In genomic region chr21:42836767-42837301, GRCh38 we compare ENCODE assay signal across 13 cellular contexts. TPM values are rescaled to one million over a fixed set of nuclear protein-coding genes. Genes with fewer than 3 reads are reported as not detected.
DNase-seq lines count a peak whose midpoint lies in the region; TF ChIP-seq lines count a peak whose summit lies in the region.
"Had no signal": no experiment of that assay in that cellular context is flagged by ENCODE, and none has a peak within 500 bp of the region (broad histone marks: within the 10 kb centered on the region; RNA-seq: fewer than 3 reads in every experiment).

No MANE protein-coding gene starts in this region.

- no peak overlapping the region for H3K4me3 Mint-ChIP-seq in progenitor cell of endocrine pancreas (ENCODE audit: low read depth)
- H3K4me3 Mint-ChIP-seq: naive B cell had no signal

- peaks cover 3% of the 10 kb centered on the region for H3K36me3 Mint-ChIP-seq in progenitor cell of endocrine pancreas (ENCODE audit: insufficient read depth)

- peak; percentile 58 for DNase-seq in activated CD8-positive, alpha-beta memory T cell treated with anti-CD3 and anti-CD28 coated beads for 24 hours
- DNase-seq in activated CD8-positive, alpha-beta memory T cell treated with anti-CD3 and anti-CD28 coated beads, Interleukin-2, amount 50 U/mL, for 4 hours = no peak
- peak; percentile 33 for DNase-seq in NAMALWA (ENCODE audit: low spot score)
- peak; percentile 19 for DNase-seq in ecto neural progenitor cell (ENCODE audit: low spot score)
- DNase-seq in progenitor cell of endocrine pancreas (ENCODE audit: low spot score, unreplicated experiment) = peak; percentile 6
- DNase-seq in NCI-H226 = no peak
- DNase-seq in HPDE6-E6E7 (ENCODE audit: extremely low spot score) = no peak
- no peak for DNase-seq in amygdala (lab: John Stamatoyannopoulos, UW)
- DNase-seq: central memory CD4-positive, alpha-beta T cell; naive B cell; NCI-H2029; NCI-H526 treated with DMSO at 0.1 percent for 48 hours; SW 1271 had no signal

- H3K27ac Mint-ChIP-seq in progenitor cell of endocrine pancreas = no peak overlapping the region

- no peaks in the 10 kb centered on the region for H3K9me3 Mint-ChIP-seq in progenitor cell of endocrine pancreas (ENCODE audit: low read depth)

- TF ChIP-seq CTCF in progenitor cell of endocrine pancreas (IDR thresholded peaks at IDR 0.05; ENCODE audit: unreplicated experiment) = no peak

- H3K27me3 Mint-ChIP-seq in progenitor cell of endocrine pancreas = peaks cover 8% of the 10 kb centered on the region
- H3K27me3 Mint-ChIP-seq: naive B cell had no signal

- peaks cover 5% of the 10 kb centered on the region for H3K4me1 Mint-ChIP-seq in progenitor cell of endocrine pancreas (ENCODE audit: low read depth)

RNA-seq across cellular contexts. Expression of gene WDR4, which starts 42.5 kb away (rescaled TPM):
- 21.4 and 22.5 TPM in 2 replicates for total RNA-seq in progenitor cell of endocrine pancreas

RNA-seq across cellular contexts. Expression of gene NDUFV3, which starts 56.3 kb away (rescaled TPM):
- total RNA-seq in progenitor cell of endocrine pancreas = 31.2 and 34.1 TPM in 2 replicates

Comparison
In these comparisons a context has a peak if more than half of its experiments do, and no peak if none do; other contexts are left out.
1. DNase-seq: peak in activated CD8-positive, alpha-beta memory T cell treated with anti-CD3 and anti-CD28 coated beads for 24 hours (single experiment), NAMALWA (single experiment), ecto neural progenitor cell (single experiment) and progenitor cell of endocrine pancreas (single experiment); none in activated CD8-positive, alpha-beta memory T cell treated with anti-CD3 and anti-CD28 coated beads, Interleukin-2, amount 50 U/mL, for 4 hours (single experiment), NCI-H226 (single experiment), HPDE6-E6E7 (single experiment) and amygdala (0 of 56).